Comparison of ENCODE assay signal across 14 cellular contexts in genomic region chr11:26676641-26677040, GRCh38. TPM values are rescaled to one million over a fixed set of nuclear protein-coding genes. Genes with fewer than 3 reads are reported as not detected.
DNase-seq lines count a peak whose midpoint lies in the region; ATAC-seq and TF ChIP-seq lines count a peak whose summit lies in the region.
"Had no signal": no experiment of that assay in that cellular context is flagged by ENCODE, and none has a peak within 500 bp of the region (broad histone marks: within the 10 kb centered on the region; RNA-seq: fewer than 3 reads in every experiment).

No MANE protein-coding gene starts in this region.

- no peak overlapping the region for H3K4me2 ChIP-seq in PC-3 (ENCODE audit: low read length)

- H3F3A ChIP-seq in PC-3 (ENCODE audit: low read length, unreplicated experiment) = no peaks in the 10 kb centered on the region

- TF ChIP-seq CTCF in PC-3 (conservative IDR thresholded peaks at IDR 0.05; ENCODE audit: low read depth, low read length) (no peak), type B pancreatic cell (conservative IDR thresholded peaks at IDR 0.05) (no peak)

- H3K27me3 ChIP-seq in PC-3 (ENCODE audit: low read length) = no peaks in the 10 kb centered on the region

- H3K4me3 Mint-ChIP-seq in type B pancreatic cell = no peak overlapping the region
- H3K4me3 Mint-ChIP-seq in T-helper 2 cell treated with Interferon-gamma antibody and Interleukin-4, amounts not matched to agents 5 μg/mL and 100 μg/mL, for 36 hours = no peak overlapping the region
- H3K4me3 Mint-ChIP-seq: CD14-positive monocyte; CD8-positive, alpha-beta T cell had no signal

- DNase-seq in HCEC 1CT (peak; percentile 47), PC-3 (no peak), type B pancreatic cell (ENCODE audit: extremely low spot score, unreplicated experiment) (no peak), medulla oblongata (ENCODE audit: extremely low spot score) (no peak)
- DNase-seq in T-helper 2 cell treated with Interferon-gamma antibody and Interleukin-4, amounts not matched to agents 5 μg/mL and 100 μg/mL, for 36 hours (ENCODE audit: low spot score) = no peak
- DNase-seq: CD8-positive, alpha-beta T cell; COR-L47; DMS153; GF-D8; GM23248 had no signal

- no peaks in the 10 kb centered on the region for H3K79me2 ChIP-seq in PC-3 (ENCODE audit: low read length)

- H4K20me1 ChIP-seq in PC-3 (ENCODE audit: low read length) = no peaks in the 10 kb centered on the region

- POLR2A ChIA-PET in PC-3 (lab: Charles Lee; ENCODE audit: unreplicated experiment) = no interaction called here

- no peak overlapping the region for H3K4me3 ChIP-seq in PC-3 (ENCODE audit: low read length)
- H3K4me3 ChIP-seq: GM23248 had no signal

- H3K9ac ChIP-seq in PC-3 (ENCODE audit: low read length) = no peak overlapping the region
- H3K9ac ChIP-seq: GM23248 had no signal

- peak overlapping the region; percentile 46; the same call in 1 of the 2 replicates for H3K27ac ChIP-seq in PC-3 (ENCODE audit: low read length)
- H3K27ac ChIP-seq: GM23248, HL-60 had no signal

- no peaks in the 10 kb centered on the region for H3K27me3 Mint-ChIP-seq in type B pancreatic cell
- H3K27me3 Mint-ChIP-seq in T-helper 2 cell treated with Interferon-gamma antibody and Interleukin-4, amounts not matched to agents 5 μg/mL and 100 μg/mL, for 36 hours (ENCODE audit: low read depth) = no peaks in the 10 kb centered on the region

- H3K36me3 Mint-ChIP-seq in type B pancreatic cell = no peaks in the 10 kb centered on the region
- H3K36me3 Mint-ChIP-seq in T-helper 2 cell treated with Interferon-gamma antibody and Interleukin-4, amounts not matched to agents 5 μg/mL and 100 μg/mL, for 36 hours (ENCODE audit: low read depth) = no peaks in the 10 kb centered on the region
- H3K36me3 Mint-ChIP-seq: CD14-positive monocyte; CD8-positive, alpha-beta T cell had no signal

- H3K27ac Mint-ChIP-seq in type B pancreatic cell = peak overlapping the region; percentile 86
- no peak overlapping the region for H3K27ac Mint-ChIP-seq in T-helper 2 cell treated with Interferon-gamma antibody and Interleukin-4, amounts not matched to agents 5 μg/mL and 100 μg/mL, for 36 hours
- H3K27ac Mint-ChIP-seq: CD14-positive monocyte; CD8-positive, alpha-beta T cell had no signal

- no peaks in the 10 kb centered on the region for H3K9me2 ChIP-seq in PC-3 (replicated peaks; ENCODE audit: low read length)

- H3K9me3 Mint-ChIP-seq in type B pancreatic cell = peaks cover 7% of the 10 kb centered on the region
- no peaks in the 10 kb centered on the region for H3K9me3 Mint-ChIP-seq in T-helper 2 cell treated with Interferon-gamma antibody and Interleukin-4, amounts not matched to agents 5 μg/mL and 100 μg/mL, for 36 hours
- H3K9me3 Mint-ChIP-seq: CD14-positive monocyte had no signal

- H3K9me3 ChIP-seq in PC-3 (ENCODE audit: low read length) = no peaks in the 10 kb centered on the region

- no peaks in the 10 kb centered on the region for H3K36me3 ChIP-seq in PC-3 (ENCODE audit: low read depth, low read length)

- intact Hi-C loops in PC-3 (cut with micrococcal nuclease) = no loop called here

- H2AFZ ChIP-seq in PC-3 (ENCODE audit: low read length) = no peak overlapping the region
- H2AFZ ChIP-seq: GM23248 had no signal

- no TSS peak for BruUV-seq in PC-3 (replicated peaks; lab: Mats Ljungman, UMichigan)

- 0 out of 2 replicates have a peak, but pooled peaks cover 6% of the 10 kb centered on the region for H3K4me1 ChIP-seq in PC-3 (ENCODE audit: insufficient read depth, low read length)

- CTCF ChIA-PET in PC-3 (lab: Charles Lee) = no interaction called here

- H3K4me1 Mint-ChIP-seq in type B pancreatic cell (ENCODE audit: unreplicated experiment) = peaks cover 6% of the 10 kb centered on the region
- no peaks in the 10 kb centered on the region for H3K4me1 Mint-ChIP-seq in T-helper 2 cell treated with Interferon-gamma antibody and Interleukin-4, amounts not matched to agents 5 μg/mL and 100 μg/mL, for 36 hours (ENCODE audit: low read depth)
- H3K4me1 Mint-ChIP-seq: CD14-positive monocyte had no signal

- no peak for ATAC-seq in PC-3
- peak; percentile 32 for ATAC-seq in esophagus mucosa
- ATAC-seq: CD8-positive, alpha-beta T cell had no signal

RNA-seq across cellular contexts. Expression of gene SLC5A12, which starts 45.2 kb away (rescaled TPM):
- total RNA-seq in PC-3 (2014; rRNA removed) = not detected in 2 replicates
- not detected for total RNA-seq in esophagus mucosa
- 1.3 and 4.8 TPM in 2 replicates for total RNA-seq in type B pancreatic cell (ENCODE audit: low replicate concordance)
- total RNA-seq: A673; CD8-positive, alpha-beta T cell had no signal
